ENCODE assay signal across 2 cellular contexts in genomic region chr3:141386611-141387110, GRCh38.
TF ChIP-seq lines count a peak whose summit lies in the region.

No MANE protein-coding gene starts in this region.

TF ChIP-seq in HEK293T, 16 proteins besides CTCF, POLR2A, EP300 and RAD21 (continued from another document):
- TF ChIP-seq PKNOX1 (IDR thresholded peaks at IDR 0.05): no peak

TF ChIP-seq in HepG2, 621 proteins besides CTCF, POLR2A, EP300 and RAD21 (continued from another document):
- TF ChIP-seq ZBTB2 (CRISPR knock-in tag; IDR thresholded peaks at IDR 0.05; ENCODE audit: low read depth) (no peak), RBFOX2 (IDR thresholded peaks at IDR 0.05; ENCODE audit: low read depth, low read length) (0 out of 2 replicates have a peak, but pooled peaks have one; percentile 15)
